In the genomic region with DNA sequence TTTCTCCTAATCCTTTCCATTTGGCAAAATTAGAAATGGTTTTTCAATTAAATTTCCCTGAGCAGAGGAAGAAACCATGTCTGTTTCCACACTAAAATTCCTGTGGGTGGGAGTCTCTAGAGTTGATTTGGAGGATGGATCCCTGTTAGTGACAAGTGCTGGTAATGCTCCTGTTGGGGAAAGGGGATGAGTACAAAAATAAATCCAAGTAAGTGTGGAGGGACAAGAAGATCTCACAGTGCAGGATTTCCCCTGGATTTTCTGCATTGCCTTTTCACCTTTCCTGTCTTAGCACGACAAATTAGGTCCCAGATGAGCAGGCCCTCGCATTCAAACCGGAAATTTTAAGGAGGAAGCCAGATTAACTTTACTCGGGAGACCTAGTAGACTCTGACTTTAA, we compare ENCODE assay signal across 14 cellular contexts.
DNase-seq lines count a peak whose midpoint lies in the region; ATAC-seq, FAIRE-seq and TF ChIP-seq lines count a peak whose summit lies in the region.
"Had no signal": no experiment of that assay in that cellular context is flagged by ENCODE, and none has a peak within 500 bp of the region (broad histone marks: within the 10 kb centered on the region; RNA-seq: fewer than 3 reads in every experiment).

No MANE protein-coding gene starts in this region.

- no peak for TF ChIP-seq POLR2A in vagina (IDR thresholded peaks at IDR 0.05)

- H3K27me3 ChIP-seq in left ventricle myocardium inferior (ENCODE audit: low read depth) (no peaks in the 10 kb centered on the region), right cardiac atrium (ENCODE audit: control insufficient read depth, insufficient read depth) (no peaks in the 10 kb centered on the region), vagina (no peaks in the 10 kb centered on the region)
- H3K27me3 ChIP-seq: body of pancreas had no signal

- H3K27ac Mint-ChIP-seq in T-helper 17 cell (peak overlapping the region; percentile 43), memory B cell (peak overlapping the region; percentile 91), type B pancreatic cell (no peak overlapping the region)

- H3K36me3 Mint-ChIP-seq in T-helper 17 cell (ENCODE audit: low read depth) (no peaks in the 10 kb centered on the region), memory B cell (no peaks in the 10 kb centered on the region), type B pancreatic cell (no peaks in the 10 kb centered on the region)

- H3K9me3 ChIP-seq in left ventricle myocardium inferior (replicated peaks) = no peaks in the 10 kb centered on the region
- H3K9me3 ChIP-seq in right cardiac atrium (ENCODE audit: control insufficient read depth, low read length) = no peaks in the 10 kb centered on the region
- no peaks in the 10 kb centered on the region for H3K9me3 ChIP-seq in T-helper 17 cell (ENCODE audit: control insufficient read depth, low read length, poor library complexity, severe bottlenecking)
- H3K9me3 ChIP-seq in vagina = no peaks in the 10 kb centered on the region
- H3K9me3 ChIP-seq: body of pancreas had no signal

- H3K36me3 ChIP-seq in left ventricle myocardium inferior = no peaks in the 10 kb centered on the region
- no peaks in the 10 kb centered on the region for H3K36me3 ChIP-seq in vagina

- 23% methylated on average over 4 of the region's 4 CpGs for WGBS in right cardiac atrium

- TF ChIP-seq CTCF in left ventricle myocardium inferior (IDR thresholded peaks at IDR 0.05; ENCODE audit: borderline replicate concordance) (no peak), vagina (IDR thresholded peaks at IDR 0.05) (no peak), type B pancreatic cell (conservative IDR thresholded peaks at IDR 0.05) (no peak), D721Med (IDR thresholded peaks at IDR 0.05; ENCODE audit: insufficient read depth, missing control alignments) (no peak)

- no peak overlapping the region for H3K4me3 ChIP-seq in left ventricle myocardium inferior
- no peak overlapping the region for H3K4me3 ChIP-seq in right cardiac atrium (ENCODE audit: low read length)
- H3K4me3 ChIP-seq in vagina = no peak overlapping the region
- H3K4me3 ChIP-seq: body of pancreas had no signal

- intact Hi-C loops in left ventricle myocardium inferior (cut with micrococcal nuclease) (no loop called here), right cardiac atrium (cut with DNase I) (no loop called here), vagina (cut with DNase I) (no loop called here)

- H3K4me3 Mint-ChIP-seq in T-helper 17 cell (no peak overlapping the region), memory B cell (peak overlapping the region; percentile 72), type B pancreatic cell (no peak overlapping the region)

- no peaks in the 10 kb centered on the region for H3K4me1 Mint-ChIP-seq in T-helper 17 cell
- peaks cover 71% of the 10 kb centered on the region for H3K4me1 Mint-ChIP-seq in memory B cell
- peaks cover 57% of the 10 kb centered on the region for H3K4me1 Mint-ChIP-seq in type B pancreatic cell (ENCODE audit: unreplicated experiment)

- ATAC-seq in right cardiac atrium (no peak), T-helper 17 cell (no peak), memory B cell (ENCODE audit: low read depth) (no peak)
- ATAC-seq: body of pancreas, foreskin keratinocyte had no signal

- DNase-seq in left ventricle myocardium inferior = no peak
- no peak for DNase-seq in right cardiac atrium
- DNase-seq in T-helper 17 cell = no peak
- no peak for DNase-seq in memory B cell (ENCODE audit: low spot score in 2 of 2)
- DNase-seq in vagina (ENCODE audit: extremely low spot score in 2 of 2) = no peak
- DNase-seq in HTR-8/SVneo (ENCODE audit: insufficient read length, low spot score) = no peak
- no peak for DNase-seq in type B pancreatic cell (ENCODE audit: extremely low spot score, unreplicated experiment)
- no peak for DNase-seq in D721Med (ENCODE audit: insufficient read length, low spot score)
- DNase-seq: body of pancreas; effector memory CD4-positive, alpha-beta T cell; foreskin keratinocyte; NCI-H2029 treated with DMSO at 0.1 percent for 48 hours; Right ventricle myocardium superior had no signal

- FAIRE-seq in HTR-8/SVneo (lab: Jason Lieb, UNC) (no peak), D721Med (lab: Jason Lieb, UNC) (no peak)
- FAIRE-seq: urothelium cell line had no signal

- H3K27me3 Mint-ChIP-seq in T-helper 17 cell (no peaks in the 10 kb centered on the region), memory B cell (peaks cover 7% of the 10 kb centered on the region), type B pancreatic cell (peaks cover 35% of the 10 kb centered on the region)

- H3K9me3 Mint-ChIP-seq in memory B cell (no peaks in the 10 kb centered on the region), type B pancreatic cell (no peaks in the 10 kb centered on the region)

- H3K27ac ChIP-seq in left ventricle myocardium inferior (replicated peaks) (peak overlapping the region; percentile 88), right cardiac atrium (ENCODE audit: low read length) (no peak overlapping the region), vagina (peak overlapping the region; percentile 42)
- H3K27ac ChIP-seq: body of pancreas, foreskin keratinocyte had no signal

- H3K4me1 ChIP-seq in left ventricle myocardium inferior (peaks cover 95% of the 10 kb centered on the region), right cardiac atrium (ENCODE audit: control insufficient read depth, insufficient read depth, low read length) (peaks cover 20% of the 10 kb centered on the region), vagina (peaks cover 76% of the 10 kb centered on the region)
- H3K4me1 ChIP-seq: body of pancreas, foreskin keratinocyte had no signal
